20 cellular contexts compared by ENCODE assay signal in the genomic region with DNA sequence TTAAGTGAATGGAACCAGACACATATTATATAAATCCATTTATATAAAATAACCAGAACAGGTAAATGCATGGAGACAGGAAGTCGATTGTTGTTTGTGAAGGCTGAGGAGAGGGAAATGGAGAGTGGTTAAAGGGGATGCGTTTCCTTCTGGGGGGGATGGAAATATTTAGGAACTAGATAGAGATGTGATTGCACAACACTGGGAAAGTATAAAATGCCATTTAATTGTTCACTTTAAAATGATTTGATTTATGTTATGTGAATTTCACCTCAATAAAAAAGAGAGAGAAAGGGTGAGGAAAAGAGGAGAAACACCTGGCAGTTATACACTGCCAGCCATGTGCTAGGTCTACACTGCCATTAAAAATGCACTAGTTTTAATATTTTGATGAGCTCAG.
A peak's percentile ranks its signal among the peaks of the same experiment; 100 is the strongest.
DNase-seq lines count a peak whose midpoint lies in the region; ATAC-seq and TF ChIP-seq lines count a peak whose summit lies in the region.
"Had no signal": no experiment of that assay in that cellular context is flagged by ENCODE, and none has a peak within 500 bp of the region (broad histone marks: within the 10 kb centered on the region; RNA-seq: fewer than 3 reads in every experiment).

No MANE protein-coding gene starts in this region.

- H3K9me1 ChIP-seq in IMR-90 (ENCODE audit: insufficient read depth, low read length): no peaks in the 10 kb centered on the region

- no peak overlapping the region for H4K91ac ChIP-seq in IMR-90 (ENCODE audit: insufficient read depth, low read depth, low read length)

- H3K4me3 ChIP-seq in IMR-90 (ENCODE audit: insufficient read depth, low read depth, low read length) (no peak overlapping the region), mesendoderm (ENCODE audit: low read length) (no peak overlapping the region)
- no peak overlapping the region for H3K4me3 ChIP-seq in CD4-positive, alpha-beta memory T cell (ENCODE audit: low read length in 2 of 2)
- H3K4me3 ChIP-seq: BLaER1, GM12878, GM23338 had no signal

- H2AK5ac ChIP-seq in IMR-90 (ENCODE audit: low read depth, low read length) (no peak overlapping the region), mesendoderm (ENCODE audit: low read length) (no peak overlapping the region)

- H3K18ac ChIP-seq in IMR-90 (ENCODE audit: low read depth, low read length): no peak overlapping the region
- no peak overlapping the region for H3K18ac ChIP-seq in mesendoderm (ENCODE audit: low read length)

- in situ Hi-C loops in IMR-90 (cut with MboI; ENCODE audit: low sequenced_read_pairs): no loop called here

- H3K4me1 ChIP-seq in IMR-90 (ENCODE audit: control insufficient read depth, insufficient read depth, low read length) (no peaks in the 10 kb centered on the region), mesendoderm (ENCODE audit: control insufficient read depth, low read depth, low read length) (no peaks in the 10 kb centered on the region)
- no peaks in the 10 kb centered on the region for H3K4me1 ChIP-seq in CD4-positive, alpha-beta memory T cell (ENCODE audit: insufficient read depth, low read length)

- no peak overlapping the region for H3K14ac ChIP-seq in IMR-90 (replicated peaks; ENCODE audit: low read depth, low read length)

- H3K27ac Mint-ChIP-seq in activated CD4-positive, alpha-beta T cell treated with anti-CD3 and anti-CD28 coated beads, Interleukin-2, amount 10 ng/mL, durations not matched to agents 24 days and 14 days: peak overlapping the region; percentile 35
- H3K27ac Mint-ChIP-seq in activated T-helper 17 cell treated with anti-CD3 and anti-CD28 coated beads, Interleukin-2, amount 50 U/mL, for 72 hours: peak overlapping the region; percentile 54
- H3K27ac Mint-ChIP-seq in CD4-positive, alpha-beta memory T cell: no peak overlapping the region
- H3K27ac Mint-ChIP-seq: B cell; CD4-positive, CD25-positive, alpha-beta regulatory T cell; CD8-positive, alpha-beta memory T cell; GM23338 had no signal

- POLR2A ChIA-PET in IMR-90 (lab: Charles Lee; ENCODE audit: unreplicated experiment): no interaction called here
- POLR2A ChIA-PET in CD4-positive, alpha-beta memory T cell (lab: Charles Lee; ENCODE audit: partially characterized antibody): no interaction called here

- TF ChIP-seq CTCF in IMR-90 (conservative IDR thresholded peaks at IDR 0.05; ENCODE audit: low read depth, low read length): no peak

- H3K9me3 Mint-ChIP-seq in activated CD4-positive, alpha-beta T cell treated with anti-CD3 and anti-CD28 coated beads, Interleukin-2, amount 10 ng/mL, durations not matched to agents 24 days and 14 days: peaks cover 6% of the 10 kb centered on the region
- H3K9me3 Mint-ChIP-seq in activated T-helper 17 cell treated with anti-CD3 and anti-CD28 coated beads, Interleukin-2, amount 50 U/mL, for 72 hours: no peaks in the 10 kb centered on the region
- no peaks in the 10 kb centered on the region for H3K9me3 Mint-ChIP-seq in CD4-positive, alpha-beta memory T cell
- H3K9me3 Mint-ChIP-seq: CD4-positive, CD25-positive, alpha-beta regulatory T cell; CD8-positive, alpha-beta memory T cell; GM23338; H9 had no signal

- H3K36me3 ChIP-seq in IMR-90 (ENCODE audit: control insufficient read depth, insufficient read depth, low read length) (no peaks in the 10 kb centered on the region), mesendoderm (ENCODE audit: control insufficient read depth, insufficient read depth, low read length) (no peaks in the 10 kb centered on the region)
- H3K36me3 ChIP-seq in CD4-positive, alpha-beta memory T cell (ENCODE audit: insufficient read depth, low read length): no peaks in the 10 kb centered on the region
- H3K36me3 ChIP-seq: BLaER1 had no signal

- no peak overlapping the region for H2AK9ac ChIP-seq in IMR-90 (replicated peaks; ENCODE audit: low read depth, low read length, poor library complexity)

- no peak overlapping the region for H3K27ac ChIP-seq in IMR-90 (ENCODE audit: insufficient read depth, low read length)
- no peak overlapping the region for H3K27ac ChIP-seq in CD4-positive, alpha-beta memory T cell (ENCODE audit: low read depth, low read length)
- H3K27ac ChIP-seq in mesendoderm (ENCODE audit: low read depth, low read length): no peak overlapping the region
- H3K27ac ChIP-seq: 22Rv1, BLaER1, C4-2B had no signal

- H2BK120ac ChIP-seq in IMR-90 (ENCODE audit: low read depth, low read length): no peak overlapping the region
- no peak overlapping the region for H2BK120ac ChIP-seq in mesendoderm (ENCODE audit: low read depth, low read length)

- no peaks in the 10 kb centered on the region for H3K9me3 ChIP-seq in IMR-90 (ENCODE audit: control insufficient read depth, insufficient read depth, low read length)
- no peaks in the 10 kb centered on the region for H3K9me3 ChIP-seq in CD4-positive, alpha-beta memory T cell (ENCODE audit: control insufficient read depth in 1 of 2, low read length in 2 of 2)
- H3K9me3 ChIP-seq: BLaER1 had no signal

- no peak overlapping the region for H3K4me2 ChIP-seq in IMR-90 (ENCODE audit: low read depth, low read length)
- no peak overlapping the region for H3K4me2 ChIP-seq in mesendoderm (ENCODE audit: low read length)
- H3K4me2 ChIP-seq: BLaER1, GM23338 had no signal

- H2BK5ac ChIP-seq in IMR-90 (ENCODE audit: low read depth, low read length, poor library complexity, severe bottlenecking) (no peak overlapping the region), mesendoderm (ENCODE audit: low read length) (no peak overlapping the region)

- CTCF ChIA-PET in IMR-90 (lab: Yijun Ruan, JAX): no interaction called here
- CTCF ChIA-PET in CD4-positive, alpha-beta memory T cell (lab: Charles Lee; ENCODE audit: partially characterized antibody): no interaction called here

- no peak overlapping the region for H3K4me3 Mint-ChIP-seq in activated CD4-positive, alpha-beta T cell treated with anti-CD3 and anti-CD28 coated beads, Interleukin-2, amount 10 ng/mL, durations not matched to agents 24 days and 14 days
- no peak overlapping the region for H3K4me3 Mint-ChIP-seq in activated T-helper 17 cell treated with anti-CD3 and anti-CD28 coated beads, Interleukin-2, amount 50 U/mL, for 72 hours
- no peak overlapping the region for H3K4me3 Mint-ChIP-seq in CD4-positive, alpha-beta memory T cell
- H3K4me3 Mint-ChIP-seq: B cell; CD4-positive, CD25-positive, alpha-beta regulatory T cell; CD8-positive, alpha-beta memory T cell; GM23338; H9 had no signal

- H3K36me3 Mint-ChIP-seq in activated CD4-positive, alpha-beta T cell treated with anti-CD3 and anti-CD28 coated beads, Interleukin-2, amount 10 ng/mL, durations not matched to agents 24 days and 14 days (ENCODE audit: low read depth): no peaks in the 10 kb centered on the region
- no peaks in the 10 kb centered on the region for H3K36me3 Mint-ChIP-seq in activated T-helper 17 cell treated with anti-CD3 and anti-CD28 coated beads, Interleukin-2, amount 50 U/mL, for 72 hours (ENCODE audit: low read depth)
- no peaks in the 10 kb centered on the region for H3K36me3 Mint-ChIP-seq in CD4-positive, alpha-beta memory T cell
- H3K36me3 Mint-ChIP-seq: CD4-positive, CD25-positive, alpha-beta regulatory T cell; CD8-positive, alpha-beta memory T cell had no signal

- intact Hi-C loops in activated CD4-positive, alpha-beta T cell treated with anti-CD3 and anti-CD28 coated beads, Interleukin-2, amount 10 ng/mL, durations not matched to agents 24 days and 14 days (cut with micrococcal nuclease): no loop called here
- intact Hi-C loops in IMR-90 (cut with micrococcal nuclease): no loop called here
- intact Hi-C loops in CD4-positive, alpha-beta memory T cell (cut with micrococcal nuclease): no loop called here

- peaks cover 9% of the 10 kb centered on the region for H3K4me1 Mint-ChIP-seq in activated CD4-positive, alpha-beta T cell treated with anti-CD3 and anti-CD28 coated beads, Interleukin-2, amount 10 ng/mL, durations not matched to agents 24 days and 14 days
- H3K4me1 Mint-ChIP-seq in activated T-helper 17 cell treated with anti-CD3 and anti-CD28 coated beads, Interleukin-2, amount 50 U/mL, for 72 hours: no peaks in the 10 kb centered on the region
- H3K4me1 Mint-ChIP-seq in CD4-positive, alpha-beta memory T cell: no peaks in the 10 kb centered on the region
- H3K4me1 Mint-ChIP-seq: CD4-positive, CD25-positive, alpha-beta regulatory T cell; CD8-positive, alpha-beta memory T cell had no signal

- BruUV-seq in IMR-90 (replicated peaks; lab: Mats Ljungman, UMichigan): no TSS peak

- H2AFZ ChIP-seq in IMR-90 (replicated peaks; ENCODE audit: low read length, poor library complexity): no peak overlapping the region
- H2AFZ ChIP-seq: GM23338 had no signal

- H3K27me3 Mint-ChIP-seq in activated CD4-positive, alpha-beta T cell treated with anti-CD3 and anti-CD28 coated beads, Interleukin-2, amount 10 ng/mL, durations not matched to agents 24 days and 14 days: no peaks in the 10 kb centered on the region
- H3K27me3 Mint-ChIP-seq in activated T-helper 17 cell treated with anti-CD3 and anti-CD28 coated beads, Interleukin-2, amount 50 U/mL, for 72 hours: no peaks in the 10 kb centered on the region
- H3K27me3 Mint-ChIP-seq in CD4-positive, alpha-beta memory T cell: peaks cover 0 to 2% of the 10 kb centered on the region in 2 donors
- H3K27me3 Mint-ChIP-seq: B cell had no signal

- H2BK20ac ChIP-seq in IMR-90 (ENCODE audit: low read depth, low read length): no peak overlapping the region

- no peak for ATAC-seq in IMR-90 (ENCODE audit: low read depth)
- ATAC-seq in activated T-helper 17 cell treated with anti-CD3 and anti-CD28 coated beads, Interleukin-2, amount 50 U/mL, for 72 hours (replicated peaks): no peak
- ATAC-seq: GM12878, HCT116 had no signal

- no peak overlapping the region for H2BK15ac ChIP-seq in IMR-90 (ENCODE audit: low read depth, low read length)
- H2BK15ac ChIP-seq in mesendoderm (replicated peaks; ENCODE audit: low read depth): no peak overlapping the region

- H3K9ac ChIP-seq in IMR-90 (ENCODE audit: low read depth, low read length): no peak overlapping the region
- H3K9ac ChIP-seq in mesendoderm (ENCODE audit: low read length): no peak overlapping the region
- H3K9ac ChIP-seq: BLaER1 had no signal

- H3K79me2 ChIP-seq in mesendoderm (ENCODE audit: control insufficient read depth, insufficient read depth, low read length): no peaks in the 10 kb centered on the region

- no peaks in the 10 kb centered on the region for H3K79me1 ChIP-seq in IMR-90 (ENCODE audit: low read depth in 1 of 2, low read length in 2 of 2)
- H3K79me1 ChIP-seq in mesendoderm (ENCODE audit: low read length): no peaks in the 10 kb centered on the region

- H4K20me1 ChIP-seq in IMR-90 (ENCODE audit: insufficient read depth, low read length): no peaks in the 10 kb centered on the region
- H4K20me1 ChIP-seq: BLaER1 had no signal

- no peak for TF ChIP-seq RAD21 in IMR-90 (IDR thresholded peaks at IDR 0.05; ENCODE audit: low read length)

- WGBS in IMR-90 (ENCODE audit: extremely low coverage in 2 of 2, insufficient read length in 1 of 2), 2 experiments: no CpG with 5 or more reads among the region's 2 CpGs
- no CpG with 5 or more reads among the region's 2 CpGs for WGBS in mesendoderm (ENCODE audit: extremely low coverage, insufficient coverage, low lambda C conversion rate)

- H3K23ac ChIP-seq in IMR-90 (ENCODE audit: low read depth, low read length) (no peak overlapping the region), mesendoderm (ENCODE audit: low read length) (no peak overlapping the region)

- dilution Hi-C loops in IMR-90 (cut with HindIII; ENCODE audit: low sequenced_read_pairs, unreplicated experiment): no loop called here

- no peak overlapping the region for H3K4ac ChIP-seq in IMR-90 (ENCODE audit: low read depth, low read length)
- no peak overlapping the region for H3K4ac ChIP-seq in mesendoderm (ENCODE audit: low read depth, low read length)

- H3K56ac ChIP-seq in IMR-90 (ENCODE audit: extremely low read depth, insufficient read depth, low read length): no peak overlapping the region
- H3K56ac ChIP-seq in mesendoderm (ENCODE audit: low read length): no peak overlapping the region

- H4K8ac ChIP-seq in IMR-90 (ENCODE audit: low read depth in 2 of 2, low read length in 2 of 2) (no peak overlapping the region), mesendoderm (ENCODE audit: low read depth, low read length) (no peak overlapping the region)

- DNase-seq in activated CD4-positive, alpha-beta T cell treated with anti-CD3 and anti-CD28 coated beads, Interleukin-2, amount 10 ng/mL, durations not matched to agents 24 days and 14 days: no peak
- no peak for DNase-seq in activated CD4-positive, alpha-beta T cell treated with anti-CD3 and anti-CD28 coated beads for 1 hour
- DNase-seq in IMR-90: no peak
- no peak for DNase-seq in CD4-positive, alpha-beta memory T cell
- DNase-seq in mesendoderm: no peak
- DNase-seq: CD4-positive, CD25-positive, alpha-beta regulatory T cell; CD8-positive, alpha-beta memory T cell; DMS 273 treated with DMSO at 0.1 percent for 48 hours; DMS79; EL; GDM1; H9 had no signal

- TF ChIP-seq POLR2A in IMR-90 (IDR thresholded peaks at IDR 0.05; ENCODE audit: low read depth, low read length): no peak

- H4K5ac ChIP-seq in IMR-90 (ENCODE audit: low read depth, low read length): no peak overlapping the region
- no peak overlapping the region for H4K5ac ChIP-seq in mesendoderm (ENCODE audit: low read length)

- H3K27me3 ChIP-seq in IMR-90 (ENCODE audit: control insufficient read depth, insufficient read depth, low read length): peaks cover 9% of the 10 kb centered on the region; the same call in 1 of the 2 replicates
- no peaks in the 10 kb centered on the region for H3K27me3 ChIP-seq in CD4-positive, alpha-beta memory T cell (ENCODE audit: insufficient read depth, low read length)
- no peaks in the 10 kb centered on the region for H3K27me3 ChIP-seq in mesendoderm (ENCODE audit: insufficient read depth, low read length, poor library complexity)
- H3K27me3 ChIP-seq: BLaER1 had no signal

Comparison
In these comparisons a context has a peak if more than half of its experiments do, and no peak if none do; other contexts are left out.
1. H3K27ac Mint-ChIP-seq: peak in activated CD4-positive, alpha-beta T cell treated with anti-CD3 and anti-CD28 coated beads, Interleukin-2, amount 10 ng/mL, durations not matched to agents 24 days and 14 days (single experiment) and activated T-helper 17 cell treated with anti-CD3 and anti-CD28 coated beads, Interleukin-2, amount 50 U/mL, for 72 hours (single experiment); none in CD4-positive, alpha-beta memory T cell (0 of 7).